ENCODE assay signal across 9 cellular contexts in the genomic region with DNA sequence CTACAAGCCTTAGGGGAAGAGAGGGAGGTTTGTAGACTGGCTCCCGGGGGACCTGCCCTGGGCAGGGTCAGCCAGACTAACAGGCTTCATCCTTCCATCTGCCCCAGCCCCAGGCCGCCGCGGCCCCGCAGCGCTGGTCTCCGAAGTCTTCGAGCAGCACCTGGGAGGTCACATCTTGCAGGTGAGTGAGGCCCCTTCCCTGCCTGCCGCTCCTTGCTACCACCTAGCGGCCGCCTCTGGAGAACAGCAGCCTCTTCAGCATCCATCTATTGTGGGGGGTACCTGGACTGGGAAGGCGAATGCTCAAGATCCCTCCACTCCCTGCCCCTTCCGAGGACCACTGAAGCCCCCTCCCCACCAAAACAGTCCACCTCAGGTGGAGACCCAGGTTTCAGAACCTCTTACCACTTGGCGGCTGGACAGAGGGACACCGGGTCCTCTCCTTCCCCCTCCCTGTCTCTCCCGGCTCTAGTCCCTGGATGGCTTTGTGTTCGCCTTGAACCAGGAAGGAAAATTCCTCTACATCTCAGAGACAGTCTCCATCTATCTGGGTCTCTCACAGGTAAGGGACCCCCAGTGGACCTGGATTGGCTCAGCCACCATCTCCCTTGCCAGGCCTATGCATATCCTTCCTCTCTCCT.
DNase-seq lines count a peak whose midpoint lies in the region; ATAC-seq and TF ChIP-seq lines count a peak whose summit lies in the region.
"Had no signal": no experiment of that assay in that cellular context is flagged by ENCODE, and none has a peak within 500 bp of the region (broad histone marks: within the 10 kb centered on the region; RNA-seq: fewer than 3 reads in every experiment).

No MANE protein-coding gene starts in this region.

- no peak overlapping the region for H3K27ac ChIP-seq in DND-41 (ENCODE audit: low read length)
- H3K27ac ChIP-seq: skin epidermis had no signal

- H3K9me3 Mint-ChIP-seq in stimulated activated effector memory CD8-positive, alpha-beta T cell treated with anti-CD3 and anti-CD28 coated beads, Interleukin-12 subunit alpha, Interleukin-12 subunit beta, amount 100 ng/mL, for 72 hours: no peaks in the 10 kb centered on the region

- no peak overlapping the region for H3K9ac ChIP-seq in DND-41 (ENCODE audit: low read depth, low read length)

- H3K27ac Mint-ChIP-seq in stimulated activated effector memory CD8-positive, alpha-beta T cell treated with anti-CD3 and anti-CD28 coated beads, Interleukin-12 subunit alpha, Interleukin-12 subunit beta, amount 100 ng/mL, for 72 hours: no peak overlapping the region

- no peaks in the 10 kb centered on the region for H3K79me2 ChIP-seq in DND-41 (ENCODE audit: insufficient read depth, low read length)

- H4K20me1 ChIP-seq in DND-41 (ENCODE audit: insufficient read depth, low read length): 0 out of 2 replicates have a peak, but pooled peaks cover 2% of the 10 kb centered on the region

- H3K9me3 ChIP-seq in DND-41 (ENCODE audit: insufficient read depth, low read length, severe bottlenecking): no peaks in the 10 kb centered on the region

- peaks cover 12% of the 10 kb centered on the region for H3K36me3 Mint-ChIP-seq in stimulated activated effector memory CD8-positive, alpha-beta T cell treated with anti-CD3 and anti-CD28 coated beads, Interleukin-12 subunit alpha, Interleukin-12 subunit beta, amount 100 ng/mL, for 72 hours

- H3K4me2 ChIP-seq in DND-41 (ENCODE audit: insufficient read depth, low read length): no peak overlapping the region

- H3K4me3 ChIP-seq in DND-41 (ENCODE audit: low read depth in 1 of 2, low read length in 2 of 2): no peak overlapping the region
- H3K4me3 ChIP-seq: skin epidermis had no signal

- H3K4me1 ChIP-seq in DND-41 (ENCODE audit: insufficient read depth, low read length): peaks cover 20% of the 10 kb centered on the region

- H3K4me3 Mint-ChIP-seq in stimulated activated effector memory CD8-positive, alpha-beta T cell treated with anti-CD3 and anti-CD28 coated beads, Interleukin-12 subunit alpha, Interleukin-12 subunit beta, amount 100 ng/mL, for 72 hours: no peak overlapping the region

- peaks cover 6% of the 10 kb centered on the region for H3K27me3 ChIP-seq in DND-41 (ENCODE audit: insufficient read depth, low read length, poor library complexity)

- peak; percentile 55 for DNase-seq in DND-41
- peak; percentile 63 for DNase-seq in NAMALWA (ENCODE audit: low spot score)
- DNase-seq in activated CD4-positive, CD25-positive, alpha-beta regulatory T cell treated with anti-CD3 and anti-CD28 coated beads, Interleukin-2, amount 50 U/mL, for 16 hours (ENCODE audit: low read depth, low spot score): peak; percentile 21
- DNase-seq in cerebellar cortex (ENCODE audit: low spot score): peak; percentile 73
- peak; percentile 4 for DNase-seq in midbrain (lab: John Stamatoyannopoulos, UW)
- DNase-seq in stimulated activated effector memory CD8-positive, alpha-beta T cell treated with anti-CD3 and anti-CD28 coated beads, Interleukin-12 subunit alpha, Interleukin-12 subunit beta, amount 100 ng/mL, for 72 hours (ENCODE audit: low spot score in 2 of 2): peak; percentile 45 to 77

- H3K4me1 Mint-ChIP-seq in stimulated activated effector memory CD8-positive, alpha-beta T cell treated with anti-CD3 and anti-CD28 coated beads, Interleukin-12 subunit alpha, Interleukin-12 subunit beta, amount 100 ng/mL, for 72 hours: peaks cover 26% of the 10 kb centered on the region

- ATAC-seq in DND-41 (ENCODE audit: insufficient read depth, low read depth): peak; percentile 38; the same call in 1 of the 3 replicates
- ATAC-seq in stimulated activated effector memory CD8-positive, alpha-beta T cell treated with anti-CD3 and anti-CD28 coated beads, Interleukin-12 subunit alpha, Interleukin-12 subunit beta, amount 100 ng/mL, for 72 hours: no peak
- no peak for ATAC-seq in GM18870 (IDR thresholded peaks at IDR 0.05; ENCODE audit: unreplicated experiment)
- no peak for ATAC-seq in HG03439 (IDR thresholded peaks at IDR 0.05; ENCODE audit: unreplicated experiment)

- no peaks in the 10 kb centered on the region for H3K36me3 ChIP-seq in DND-41 (ENCODE audit: insufficient read depth, low read length)

- TF ChIP-seq CTCF in DND-41 (IDR thresholded peaks at IDR 0.05; ENCODE audit: borderline replicate concordance, extremely low read depth, low read length, poor library complexity, severe bottlenecking): peak; percentile 85

- no peak overlapping the region for H2AFZ ChIP-seq in DND-41 (ENCODE audit: low read depth, low read length)

Comparison
In these comparisons a context has a peak if more than half of its experiments do, and no peak if none do; other contexts are left out.
1. DNase-seq: peak in every context shown above with its lines; median percentile 73 in cerebellar cortex; 63 in NAMALWA; 61 in stimulated activated effector memory CD8-positive, alpha-beta T cell treated with anti-CD3 and anti-CD28 coated beads, Interleukin-12 subunit alpha, Interleukin-12 subunit beta, amount 100 ng/mL, for 72 hours; 55 in DND-41; 21 in activated CD4-positive, CD25-positive, alpha-beta regulatory T cell treated with anti-CD3 and anti-CD28 coated beads, Interleukin-2, amount 50 U/mL, for 16 hours; 4 in midbrain.